In the genomic region with DNA sequence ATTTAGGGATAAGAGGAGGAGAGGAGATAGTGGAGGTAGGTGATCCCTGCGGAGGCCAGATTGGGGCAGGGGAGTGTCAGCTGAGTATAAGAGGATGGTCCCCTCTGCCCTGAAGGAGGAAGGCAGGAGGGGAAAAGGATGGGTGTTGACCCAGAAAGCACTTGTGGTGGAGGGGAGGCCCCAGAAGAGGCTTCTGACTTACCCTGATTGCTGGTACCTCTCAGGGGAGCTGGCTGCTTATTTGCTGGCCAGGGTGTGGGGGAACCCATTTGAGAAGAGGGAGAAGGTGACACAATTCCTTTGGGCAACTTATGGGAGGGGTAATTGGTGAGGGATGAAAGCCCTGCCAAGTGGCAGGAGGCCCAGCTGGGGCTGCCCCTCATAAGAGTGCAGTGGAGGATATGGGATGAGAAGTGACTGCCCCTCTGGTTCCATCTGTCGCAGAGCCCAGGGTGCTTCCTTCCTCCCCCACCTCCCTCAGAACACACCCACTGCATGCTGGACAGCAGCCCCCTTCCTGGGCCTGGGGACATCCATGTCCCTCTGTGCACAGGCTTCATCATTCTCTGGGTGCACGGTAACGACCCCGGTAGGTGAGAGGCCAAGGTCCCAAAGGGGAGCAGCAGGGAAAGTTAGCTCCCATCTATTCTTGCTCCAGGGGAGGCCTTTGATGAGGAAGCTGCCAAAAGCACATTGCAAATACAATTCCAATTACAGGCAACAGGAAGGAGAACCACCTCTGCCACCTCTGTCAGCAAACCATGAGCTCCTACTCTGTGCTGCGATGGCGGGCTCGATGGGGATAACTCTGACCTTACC, we compare ENCODE assay signal across 17 cellular contexts. TPM values are rescaled to one million over a fixed set of nuclear protein-coding genes. Genes with fewer than 3 reads are reported as not detected.
DNase-seq lines count a peak whose midpoint lies in the region; ATAC-seq, FAIRE-seq and TF ChIP-seq lines count a peak whose summit lies in the region.
"Had no signal": no experiment of that assay in that cellular context is flagged by ENCODE, and none has a peak within 500 bp of the region (broad histone marks: within the 10 kb centered on the region; RNA-seq: fewer than 3 reads in every experiment).

No MANE protein-coding gene starts in this region.

- intact Hi-C loops in HepG2 (cut with micrococcal nuclease; ENCODE audit: unreplicated experiment): no loop called here
- intact Hi-C loops in posterior vena cava (cut with DNase I): no loop called here
- intact Hi-C loops in ascending aorta (cut with DNase I): no loop called here

- H3K27ac ChIP-seq in HepG2 (ENCODE audit: extremely low read length, insufficient read depth, low read length): peak overlapping the region; percentile 82
- H3K27ac ChIP-seq in ascending aorta: no peak overlapping the region
- H3K27ac ChIP-seq: C4-2B had no signal

- H3K27me3 ChIP-seq in HepG2 (ENCODE audit: control insufficient read depth in 1 of 2, insufficient read depth in 2 of 2, low read length in 2 of 2) (peaks cover 0 to 7% of the 10 kb centered on the region in 2 experiments; a peak in 1 of 5 replicates), ascending aorta (no peaks in the 10 kb centered on the region)

- H3K4me3 ChIP-seq in HepG2 (replicated peaks in 1 of 3; ENCODE audit: insufficient read depth in 1 of 3, low read depth in 2 of 3, low read length in 3 of 3) (peak overlapping the region in 1 of 3 experiments; percentile 87; a peak in 2 of 6 replicates), ascending aorta (no peak overlapping the region)

- no peak overlapping the region for H2AFZ ChIP-seq in HepG2 (ENCODE audit: low read length)

- H3K9me3 ChIP-seq in HepG2 (ENCODE audit: low read length): no peaks in the 10 kb centered on the region
- no peaks in the 10 kb centered on the region for H3K9me3 ChIP-seq in ascending aorta

- in situ Hi-C loops in G401 (cut with HindIII; ENCODE audit: low sequenced_read_pairs): no loop called here
- in situ Hi-C loops in HepG2 (cut with HindIII; ENCODE audit: extremely low pct_ligation_motif_present, low pct_unique_long_range_greater_than_20kb): no loop called here

- POLR2A ChIA-PET in HepG2 (lab: Yijun Ruan, JAX): interaction anchor here (0.6 kb wide), 1 partner anchor 1130 kb away, joined by 3 read pairs; no protein-coding TSS in a partner anchor

- TF ChIP-seq RAD21 in HepG2 (CRISPR knock-in tag; IDR thresholded peaks at IDR 0.05): no peak

- 13% methylated on average over 4 of the region's 8 CpGs for WGBS in HepG2 (ENCODE audit: low lambda C conversion rate)

- peak overlapping the region; percentile 77; the same call in 1 of the 2 replicates for H3K9ac ChIP-seq in HepG2 (ENCODE audit: insufficient read depth, low read depth, low read length)

- ATAC-seq in HepG2 (no peak), GM21737 (IDR thresholded peaks at IDR 0.05; ENCODE audit: unreplicated experiment) (no peak)

- FAIRE-seq in HepG2 (lab: Jason Lieb, UNC): no peak
- no peak for FAIRE-seq in GM19239 (lab: Jason Lieb, UNC)

- peaks cover 16% of the 10 kb centered on the region for H4K20me1 ChIP-seq in HepG2 (ENCODE audit: insufficient read depth, low read length)

- BruUV-seq in HepG2 (replicated peaks; lab: Mats Ljungman, UMichigan): no TSS peak

- CTCF ChIA-PET in HepG2 (lab: Yijun Ruan, JAX; ENCODE audit: low intra/inter-chr PET ratio, low total read pairs): no interaction called here

- H3K4me1 ChIP-seq in HepG2 (ENCODE audit: insufficient read depth, low read length) (peaks cover 78% of the 10 kb centered on the region), ascending aorta (peaks cover 0 to 6% of the 10 kb centered on the region in 2 donors)

- no peak for TF ChIP-seq CTCF in HepG2 (CRISPR knock-in tag; IDR thresholded peaks at IDR 0.05)
- TF ChIP-seq CTCF in ascending aorta (IDR thresholded peaks at IDR 0.05): no peak

- peak overlapping the region; percentile 94 for H3K4me2 ChIP-seq in HepG2 (ENCODE audit: low read depth, low read length)

- DNase-seq in G401 (ENCODE audit: low spot score) (peak; percentile 75), NCI-H69 (lab: John Stamatoyannopoulos, UW) (peak; percentile 46), HepG2 (ENCODE audit: low spot score) (no peak), posterior vena cava (ENCODE audit: low spot score) (peak; percentile 43), foreskin melanocyte (no peak), GM19239 (ENCODE audit: insufficient read length, low spot score) (no peak), ascending aorta (ENCODE audit: low spot score in 2 of 2) (no peak)
- DNase-seq: GOT3, NCI-H1105 treated with DMSO at 0.1 percent for 48 hours, NCI-H187, NCI-H345, RPMI8226 had no signal

- peaks cover 38% of the 10 kb centered on the region for H3K79me2 ChIP-seq in HepG2 (ENCODE audit: insufficient read depth, low read length)

- TF ChIP-seq POLR2A in HepG2 (IDR thresholded peaks at IDR 0.05; ENCODE audit: insufficient read depth in 1 of 2, low read depth in 2 of 2, low read length in 2 of 2): no peak

- H3K36me3 ChIP-seq in HepG2 (replicated peaks in 1 of 2; ENCODE audit: control insufficient read depth in 1 of 2, insufficient read depth in 2 of 2, low read length in 2 of 2) (no peaks in the 10 kb centered on the region; a peak in 1 of 5 replicates), ascending aorta (no peaks in the 10 kb centered on the region)

- TF ChIP-seq EP300 in HepG2 (IDR thresholded peaks at IDR 0.05; ENCODE audit: low read depth in 2 of 2, low read length in 2 of 2) (no peak), HepG2 (CRISPR knock-in tag; IDR thresholded peaks at IDR 0.05; ENCODE audit: borderline replicate concordance) (no peak)

RNA-seq across cellular contexts. Expression of a gene that starts 1.4 kb away (rescaled TPM):
- 0.06 TPM in 1 of 2 replicates, not detected in the other for total RNA-seq in G401 (2014; rRNA removed; shearing (Covaris generic))
- 31.2 and 80.5 TPM in 2 replicates for total RNA-seq in HepG2 (2016; rRNA removed; fragmentation: Illumina TruSeq; extraction: Trizol)
- 3.3 and 3.9 TPM in 2 replicates for total RNA-seq in HepG2 (2016; cell fraction: cytosol; rRNA removed; fragmentation: Illumina TruSeq; extraction: Trizol; ENCODE audit: low read depth)
- total RNA-seq in HepG2 (2016; cell fraction: insoluble cytoplasmic fraction; rRNA removed; fragmentation: Illumina TruSeq; extraction: Trizol): 27.3 and 85.1 TPM in 2 replicates
- total RNA-seq in HepG2 (2016; cell fraction: membrane; rRNA removed; fragmentation: Illumina TruSeq; extraction: Trizol): 12.6 and 13.1 TPM in 2 replicates
- 73.8 and 95.4 TPM in 2 replicates for total RNA-seq in HepG2 (2016; cell fraction: nucleus; rRNA removed; fragmentation: Illumina TruSeq; extraction: Trizol)
- 33.3 and 80.9 TPM in 2 replicates for polyA plus RNA-seq in HepG2 (2011; rRNA removed)
- 36.4 and 38.7 TPM in 2 replicates for polyA plus RNA-seq in HepG2 (2011; cell fraction: cytosol; rRNA removed)
- 62.0 and 98.2 TPM in 2 replicates for polyA plus RNA-seq in HepG2 (2011; cell fraction: nucleus; rRNA removed)
- 77.5 and 98.1 TPM in 2 replicates for polyA plus RNA-seq in HepG2 (2012)
- 3.3 and 3.7 TPM in 2 replicates for polyA plus RNA-seq in HepG2 (2016; cell fraction: cytosol; fragmentation: Illumina TruSeq; extraction: Trizol; ENCODE audit: low read depth)
- polyA plus RNA-seq in HepG2 (2016; cell fraction: insoluble cytoplasmic fraction; fragmentation: Illumina TruSeq; extraction: Trizol; ENCODE audit: low read depth): 24.9 and 30.2 TPM in 2 replicates
- polyA plus RNA-seq in HepG2 (2016; cell fraction: membrane; fragmentation: Illumina TruSeq; extraction: Trizol; ENCODE audit: low read depth): 6.3 and 7.0 TPM in 2 replicates
- 132 and 143 TPM in 2 replicates for polyA plus RNA-seq in HepG2 (2016; cell fraction: nucleus; fragmentation: Illumina TruSeq; extraction: Trizol; ENCODE audit: insufficient read depth, low read depth)
- polyA minus RNA-seq in HepG2 (2011; rRNA and poly(A)+ RNA removed; ENCODE audit: low replicate concordance): 63.1 and 66.1 TPM in 2 replicates
- polyA minus RNA-seq in HepG2 (2011; cell fraction: cytosol; rRNA and poly(A)+ RNA removed): 26.8 and 38.6 TPM in 2 replicates
- 15.3 and 25.5 TPM in 2 replicates for polyA minus RNA-seq in HepG2 (2011; cell fraction: nucleus; rRNA and poly(A)+ RNA removed)
- total RNA-seq in posterior vena cava: under 1 TPM in 1 of 2 donors, not detected in 1; 0.32 TPM
- total RNA-seq in ascending aorta: not detected
- polyA plus RNA-seq: IgD-negative memory B cell had no signal

RNA-seq across cellular contexts. Expression of a gene that starts 39.2 kb away (rescaled TPM):
- total RNA-seq in G401 (2014; rRNA removed; shearing (Covaris generic)): not detected in 2 replicates
- total RNA-seq in HepG2 (2016; rRNA removed; fragmentation: Illumina TruSeq; extraction: Trizol) (not detected in 2 replicates), posterior vena cava (not detected), ascending aorta (not detected)
- total RNA-seq in HepG2 (2016; cell fraction: cytosol; rRNA removed; fragmentation: Illumina TruSeq; extraction: Trizol; ENCODE audit: low read depth): not detected in 2 replicates
- total RNA-seq in HepG2 (2016; cell fraction: insoluble cytoplasmic fraction; rRNA removed; fragmentation: Illumina TruSeq; extraction: Trizol): not detected in 2 replicates
- not detected in 2 replicates for total RNA-seq in HepG2 (2016; cell fraction: membrane; rRNA removed; fragmentation: Illumina TruSeq; extraction: Trizol)
- total RNA-seq in HepG2 (2016; cell fraction: nucleus; rRNA removed; fragmentation: Illumina TruSeq; extraction: Trizol): not detected in 2 replicates
- 0.01 TPM in 1 of 2 replicates, not detected in the other for polyA plus RNA-seq in HepG2 (2011; rRNA removed)
- 0.03 TPM in 1 of 2 replicates, not detected in the other for polyA plus RNA-seq in HepG2 (2011; cell fraction: cytosol; rRNA removed)
- not detected in 2 replicates for polyA plus RNA-seq in HepG2 (2011; cell fraction: nucleus; rRNA removed)
- polyA plus RNA-seq in HepG2 (2012): not detected in 2 replicates
- not detected in 2 replicates for polyA plus RNA-seq in HepG2 (2016; cell fraction: cytosol; fragmentation: Illumina TruSeq; extraction: Trizol; ENCODE audit: low read depth)
- polyA plus RNA-seq in HepG2 (2016; cell fraction: insoluble cytoplasmic fraction; fragmentation: Illumina TruSeq; extraction: Trizol; ENCODE audit: low read depth): not detected in 2 replicates
- polyA plus RNA-seq in HepG2 (2016; cell fraction: membrane; fragmentation: Illumina TruSeq; extraction: Trizol; ENCODE audit: low read depth): not detected in 2 replicates
- polyA plus RNA-seq in HepG2 (2016; cell fraction: nucleus; fragmentation: Illumina TruSeq; extraction: Trizol; ENCODE audit: insufficient read depth, low read depth): not detected in 2 replicates
- not detected in 2 replicates for polyA minus RNA-seq in HepG2 (2011; rRNA and poly(A)+ RNA removed; ENCODE audit: low replicate concordance)
- not detected in 2 replicates for polyA minus RNA-seq in HepG2 (2011; cell fraction: cytosol; rRNA and poly(A)+ RNA removed)
- polyA minus RNA-seq in HepG2 (2011; cell fraction: nucleus; rRNA and poly(A)+ RNA removed): not detected in 2 replicates
- total RNA-seq: LHCN-M2, SK-MEL-5 had no signal
- polyA plus RNA-seq: IgD-negative memory B cell had no signal

RNA-seq across cellular contexts. Expression of a gene that starts 57.5 kb away (rescaled TPM):
- total RNA-seq in G401 (2014; rRNA removed; shearing (Covaris generic)): not detected in 2 replicates
- not detected in 2 replicates for total RNA-seq in HepG2 (2016; rRNA removed; fragmentation: Illumina TruSeq; extraction: Trizol)
- not detected in 2 replicates for total RNA-seq in HepG2 (2016; cell fraction: cytosol; rRNA removed; fragmentation: Illumina TruSeq; extraction: Trizol; ENCODE audit: low read depth)
- total RNA-seq in HepG2 (2016; cell fraction: insoluble cytoplasmic fraction; rRNA removed; fragmentation: Illumina TruSeq; extraction: Trizol): not detected in 2 replicates
- total RNA-seq in HepG2 (2016; cell fraction: membrane; rRNA removed; fragmentation: Illumina TruSeq; extraction: Trizol): not detected in 2 replicates
- not detected in 2 replicates for total RNA-seq in HepG2 (2016; cell fraction: nucleus; rRNA removed; fragmentation: Illumina TruSeq; extraction: Trizol)
- not detected in 2 replicates for polyA plus RNA-seq in HepG2 (2011; rRNA removed)
- polyA plus RNA-seq in HepG2 (2011; cell fraction: cytosol; rRNA removed): 0.04 TPM in 1 of 2 replicates, not detected in the other
- not detected in 2 replicates for polyA plus RNA-seq in HepG2 (2011; cell fraction: nucleus; rRNA removed)
- polyA plus RNA-seq in HepG2 (2012): not detected in 2 replicates
- polyA plus RNA-seq in HepG2 (2016; cell fraction: cytosol; fragmentation: Illumina TruSeq; extraction: Trizol; ENCODE audit: low read depth): not detected in 2 replicates
- polyA plus RNA-seq in HepG2 (2016; cell fraction: insoluble cytoplasmic fraction; fragmentation: Illumina TruSeq; extraction: Trizol; ENCODE audit: low read depth): not detected in 2 replicates
- polyA plus RNA-seq in HepG2 (2016; cell fraction: membrane; fragmentation: Illumina TruSeq; extraction: Trizol; ENCODE audit: low read depth): not detected in 2 replicates
- not detected in 2 replicates for polyA plus RNA-seq in HepG2 (2016; cell fraction: nucleus; fragmentation: Illumina TruSeq; extraction: Trizol; ENCODE audit: insufficient read depth, low read depth)
- polyA minus RNA-seq in HepG2 (2011; rRNA and poly(A)+ RNA removed; ENCODE audit: low replicate concordance): not detected in 2 replicates
- polyA minus RNA-seq in HepG2 (2011; cell fraction: cytosol; rRNA and poly(A)+ RNA removed): not detected in 2 replicates
- polyA minus RNA-seq in HepG2 (2011; cell fraction: nucleus; rRNA and poly(A)+ RNA removed): not detected in 2 replicates
- total RNA-seq in posterior vena cava: 10 to 100 TPM in 1 of 2 donors, 1 to 10 TPM in 1; 3.0 to 11.0 TPM
- total RNA-seq in ascending aorta: not detected
- total RNA-seq: LHCN-M2, SK-MEL-5 had no signal
- polyA plus RNA-seq: IgD-negative memory B cell had no signal

Comparison
In these comparisons a context has a peak if more than half of its experiments do, and no peak if none do; other contexts are left out.
1. DNase-seq: peak in G401 (single experiment), NCI-H69 (single experiment) and posterior vena cava (single experiment); none in HepG2 (single experiment), foreskin melanocyte (single experiment), GM19239 (single experiment) and ascending aorta (0 of 2).